Comparison of ENCODE assay signal across 8 cellular contexts in the genomic region with DNA sequence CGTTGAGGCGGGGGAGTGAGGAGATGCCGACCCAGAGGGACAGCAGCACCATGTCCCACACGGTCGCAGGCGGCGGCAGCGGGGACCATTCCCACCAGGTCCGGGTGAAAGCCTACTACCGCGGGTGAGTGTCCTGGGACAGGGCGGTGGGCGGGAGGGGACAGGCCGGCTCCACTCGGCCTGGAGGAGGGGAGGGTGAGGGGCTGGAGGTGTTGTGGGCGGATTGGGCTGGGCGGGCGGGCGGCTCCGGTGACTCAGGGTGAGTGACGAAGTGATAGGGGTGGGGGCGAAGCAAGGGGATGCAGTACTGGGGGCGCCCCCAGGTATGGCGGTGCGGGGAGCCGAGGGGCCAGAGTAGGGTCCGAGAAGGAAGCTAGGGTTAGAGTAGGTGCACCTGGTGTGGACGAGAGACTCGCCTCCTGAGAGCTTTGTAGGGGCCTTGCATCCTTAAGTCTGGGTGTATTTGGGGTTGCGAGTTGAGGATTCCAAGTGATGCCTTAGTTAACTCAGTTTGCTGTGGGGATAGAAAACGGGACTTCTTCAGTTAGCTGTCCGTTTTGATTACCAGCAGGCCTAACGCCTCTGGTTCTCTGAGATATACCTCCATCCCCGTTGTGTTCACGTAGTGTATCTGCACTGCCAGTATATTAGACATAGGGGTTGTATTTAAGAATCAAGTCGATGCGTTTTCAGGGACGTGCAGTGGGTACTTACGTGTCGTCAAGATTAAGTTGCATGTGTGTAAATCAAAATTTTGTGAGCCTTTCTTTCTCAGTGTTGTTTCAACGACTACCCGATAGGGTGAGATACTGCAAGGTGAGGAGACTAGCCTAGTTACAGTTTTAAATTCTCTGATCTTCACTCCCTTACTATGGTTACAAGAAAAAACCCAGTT.
DNase-seq lines count a peak whose midpoint lies in the region; ATAC-seq and TF ChIP-seq lines count a peak whose summit lies in the region.

No MANE protein-coding gene starts in this region.

- peaks cover 8% of the 10 kb centered on the region for H3K36me3 Mint-ChIP-seq in activated T-cell treated with anti-CD3 and anti-CD28 coated beads, Interleukin-2, amount 50 U/mL, for 24 hours (ENCODE audit: low read depth)
- peaks cover 4% of the 10 kb centered on the region for H3K36me3 Mint-ChIP-seq in nephron (ENCODE audit: low read depth)

- DNase-seq in activated T-cell treated with anti-CD3 and anti-CD28 coated beads for 24 hours (ENCODE audit: low read depth) = peak; percentile 32
- DNase-seq in activated T-cell treated with anti-CD3 and anti-CD28 coated beads, Interleukin-2, amount 50 U/mL, for 48 hours = no peak
- peak; percentile 8 for DNase-seq in NCI-H345 treated with DMSO at 0.1 percent for 48 hours (lab: John Stamatoyannopoulos, UW; ENCODE audit: unreplicated experiment)
- DNase-seq in activated T-cell treated with anti-CD3 and anti-CD28 coated beads, Interleukin-2, amount 50 U/mL, for 24 hours = no peak
- DNase-seq in fibroblast of pulmonary artery (ENCODE audit: low read depth) = peak; percentile 23

- H3K27ac ChIP-seq in subcutaneous abdominal adipose tissue (ENCODE audit: low read depth, low read length) = peak overlapping the region; percentile 74

- peak overlapping the region; percentile 89 for H3K4me3 Mint-ChIP-seq in activated T-cell treated with anti-CD3 and anti-CD28 coated beads, Interleukin-2, amount 50 U/mL, for 24 hours
- H3K4me3 Mint-ChIP-seq in nephron = peak overlapping the region; percentile 89 to 98 (median 94)

- H3K4me1 ChIP-seq in subcutaneous abdominal adipose tissue (ENCODE audit: control insufficient read depth in 5 of 5, insufficient read depth in 5 of 5, low read length in 5 of 5) = peaks cover 0 to 17% (median 11%) of the 10 kb centered on the region in 5 donors

- no peaks in the 10 kb centered on the region for H3K27me3 Mint-ChIP-seq in activated T-cell treated with anti-CD3 and anti-CD28 coated beads, Interleukin-2, amount 50 U/mL, for 24 hours
- peaks cover 3% of the 10 kb centered on the region for H3K27me3 Mint-ChIP-seq in nephron (ENCODE audit: low read depth)

- peaks cover 45% of the 10 kb centered on the region for H3K4me1 Mint-ChIP-seq in activated T-cell treated with anti-CD3 and anti-CD28 coated beads, Interleukin-2, amount 50 U/mL, for 24 hours (ENCODE audit: low read depth)
- H3K4me1 Mint-ChIP-seq in nephron = peaks cover 40% of the 10 kb centered on the region

- peak overlapping the region; percentile 0 to 95 (median 88) for H3K9ac ChIP-seq in subcutaneous abdominal adipose tissue (ENCODE audit: low read length in 5 of 5)

- H3K4me3 ChIP-seq in fibroblast of pulmonary artery (replicated peaks; ENCODE audit: low read depth, low read length) = peak overlapping the region; percentile 79
- H3K4me3 ChIP-seq in subcutaneous abdominal adipose tissue (ENCODE audit: low read depth in 1 of 5, low read length in 5 of 5) = peak overlapping the region; percentile 83 to 84 (median 84)

- peak; percentile 36 for ATAC-seq in HG02852 (IDR thresholded peaks at IDR 0.05; ENCODE audit: unreplicated experiment)

- H3K27me3 ChIP-seq in subcutaneous abdominal adipose tissue (ENCODE audit: control insufficient read depth in 5 of 5, insufficient read depth in 4 of 5, low read length in 5 of 5) = no peaks in the 10 kb centered on the region

- peak overlapping the region; percentile 98 for H3K27ac Mint-ChIP-seq in activated T-cell treated with anti-CD3 and anti-CD28 coated beads, Interleukin-2, amount 50 U/mL, for 24 hours
- H3K27ac Mint-ChIP-seq in nephron = peak overlapping the region; percentile 93 to 100 (median 100)

- no peaks in the 10 kb centered on the region for H3K36me3 ChIP-seq in subcutaneous abdominal adipose tissue (ENCODE audit: control insufficient read depth in 5 of 5, insufficient read depth in 5 of 5, low read length in 5 of 5)

- TF ChIP-seq CTCF in fibroblast of pulmonary artery (IDR thresholded peaks at IDR 0.05; ENCODE audit: low read length, missing control alignments) (peak; percentile 12), nephron (IDR thresholded peaks at IDR 0.05; ENCODE audit: unreplicated experiment in 3 of 3) (peak in 1 of 3 experiments; percentile 10)

- no peaks in the 10 kb centered on the region for H3K9me3 Mint-ChIP-seq in activated T-cell treated with anti-CD3 and anti-CD28 coated beads, Interleukin-2, amount 50 U/mL, for 24 hours
- H3K9me3 Mint-ChIP-seq in nephron = no peaks in the 10 kb centered on the region

- no peaks in the 10 kb centered on the region for H3K9me3 ChIP-seq in subcutaneous abdominal adipose tissue (ENCODE audit: control insufficient read depth in 5 of 5, low read length in 5 of 5)

Comparison
In these comparisons a context has a peak if more than half of its experiments do, and no peak if none do; other contexts are left out.
1. DNase-seq: peak in activated T-cell treated with anti-CD3 and anti-CD28 coated beads for 24 hours (single experiment), NCI-H345 treated with DMSO at 0.1 percent for 48 hours (single experiment) and fibroblast of pulmonary artery (single experiment); none in activated T-cell treated with anti-CD3 and anti-CD28 coated beads, Interleukin-2, amount 50 U/mL, for 48 hours (0 of 2) and activated T-cell treated with anti-CD3 and anti-CD28 coated beads, Interleukin-2, amount 50 U/mL, for 24 hours (single experiment).